ENCODE assay signal across 1 cellular context in genomic region chr6:113654396-113654795, GRCh38.
TF ChIP-seq lines count a peak whose summit lies in the region.

No MANE protein-coding gene starts in this region.

TF ChIP-seq in GM23338, 12 proteins besides CTCF, POLR2A, EP300 and RAD21 (continued from another document):
- TF ChIP-seq REST (IDR thresholded peaks at IDR 0.05; ENCODE audit: unreplicated experiment) (no peak), CREB1 (CRISPR knock-in tag; IDR thresholded peaks at IDR 0.05; ENCODE audit: low read depth) (no peak)
